1 cellular context compared by ENCODE assay signal in the genomic region with DNA sequence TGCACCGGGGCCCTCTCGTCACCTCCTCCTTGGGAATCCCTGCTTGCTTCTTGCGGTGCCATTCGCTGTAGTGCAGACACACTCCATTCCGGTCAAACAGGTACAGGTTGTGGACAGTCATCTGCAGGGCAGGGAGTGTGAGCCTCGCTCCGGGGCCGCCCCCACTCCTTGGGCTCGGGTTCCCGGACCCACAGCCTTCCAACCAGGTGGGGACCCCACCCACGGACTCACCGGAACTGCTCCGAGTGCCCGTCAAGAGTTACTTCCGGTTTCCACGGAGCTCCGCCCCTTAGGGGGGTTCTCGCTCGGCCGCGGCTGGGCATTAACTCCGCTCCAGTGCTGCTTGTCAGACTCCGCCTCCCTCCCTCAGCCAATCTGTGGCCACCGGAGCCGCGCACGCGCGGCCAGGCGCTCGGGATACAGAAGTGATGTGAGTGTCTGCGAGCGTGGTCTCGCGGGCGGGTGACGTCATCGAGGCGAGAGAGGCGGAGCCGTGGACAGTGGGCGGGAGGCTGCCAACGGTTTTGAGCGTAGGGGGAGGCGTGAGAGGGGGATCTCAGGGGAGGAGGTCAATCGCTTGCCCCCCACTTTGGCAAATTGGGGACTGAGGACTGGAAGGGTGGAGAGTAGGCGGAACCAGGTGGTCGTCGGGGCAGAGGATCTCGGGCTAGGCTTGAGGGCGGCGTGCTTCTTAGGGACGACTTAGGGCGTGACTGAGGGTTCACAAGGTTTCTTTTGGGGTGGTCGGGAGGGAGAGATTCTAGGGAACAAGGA.
TF ChIP-seq lines count a peak whose summit lies in the region.

A gene with protein sequence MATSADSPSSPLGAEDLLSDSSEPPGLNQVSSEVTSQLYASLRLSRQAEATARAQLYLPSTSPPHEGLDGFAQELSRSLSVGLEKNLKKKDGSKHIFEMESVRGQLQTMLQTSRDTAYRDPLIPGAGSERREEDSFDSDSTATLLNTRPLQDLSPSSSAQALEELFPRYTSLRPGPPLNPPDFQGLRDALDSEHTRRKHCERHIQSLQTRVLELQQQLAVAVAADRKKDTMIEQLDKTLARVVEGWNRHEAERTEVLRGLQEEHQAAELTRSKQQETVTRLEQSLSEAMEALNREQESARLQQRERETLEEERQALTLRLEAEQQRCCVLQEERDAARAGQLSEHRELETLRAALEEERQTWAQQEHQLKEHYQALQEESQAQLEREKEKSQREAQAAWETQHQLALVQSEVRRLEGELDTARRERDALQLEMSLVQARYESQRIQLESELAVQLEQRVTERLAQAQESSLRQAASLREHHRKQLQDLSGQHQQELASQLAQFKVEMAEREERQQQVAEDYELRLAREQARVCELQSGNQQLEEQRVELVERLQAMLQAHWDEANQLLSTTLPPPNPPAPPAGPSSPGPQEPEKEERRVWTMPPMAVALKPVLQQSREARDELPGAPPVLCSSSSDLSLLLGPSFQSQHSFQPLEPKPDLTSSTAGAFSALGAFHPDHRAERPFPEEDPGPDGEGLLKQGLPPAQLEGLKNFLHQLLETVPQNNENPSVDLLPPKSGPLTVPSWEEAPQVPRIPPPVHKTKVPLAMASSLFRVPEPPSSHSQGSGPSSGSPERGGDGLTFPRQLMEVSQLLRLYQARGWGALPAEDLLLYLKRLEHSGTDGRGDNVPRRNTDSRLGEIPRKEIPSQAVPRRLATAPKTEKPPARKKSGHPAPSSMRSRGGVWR (plus strand): TSS at position 498 of the 774 bp plus-strand sequence. CDS start 874 bp downstream, outside the sequence.
A gene with protein sequence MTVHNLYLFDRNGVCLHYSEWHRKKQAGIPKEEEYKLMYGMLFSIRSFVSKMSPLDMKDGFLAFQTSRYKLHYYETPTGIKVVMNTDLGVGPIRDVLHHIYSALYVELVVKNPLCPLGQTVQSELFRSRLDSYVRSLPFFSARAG (minus strand): TSS at position 238 of the 774 bp plus-strand sequence. CDS start 117 bp downstream, at position 121.

TF ChIP-seq in HepG2, 621 proteins besides CTCF, POLR2A, EP300 and RAD21 (continued from another document and continues in another):
- TF ChIP-seq RBFOX2 (IDR thresholded peaks at IDR 0.05; ENCODE audit: low read depth, low read length) (peak; percentile 78), KDM1A (CRISPR knock-in tag; IDR thresholded peaks at IDR 0.05) (no peak), MIER3 (CRISPR knock-in tag; IDR thresholded peaks at IDR 0.05; ENCODE audit: borderline replicate concordance) (0 out of 2 replicates have a peak, but pooled peaks have one; percentile 52), JUND (CRISPR knock-in tag; IDR thresholded peaks at IDR 0.05) (peak; percentile 37; the same call in 1 of the 2 replicates), ZBTB21 (CRISPR knock-in tag; IDR thresholded peaks at IDR 0.05) (0 out of 2 replicates have a peak, but pooled peaks have one; percentile 66), NFYC (CRISPR knock-in tag; IDR thresholded peaks at IDR 0.05) (peak; percentile 63), CHD4 (IDR thresholded peaks at IDR 0.05; ENCODE audit: borderline replicate concordance, low read length) (no peak), SMAD9 (CRISPR knock-in tag; IDR thresholded peaks at IDR 0.05) (no peak), MYC (CRISPR knock-in tag; IDR thresholded peaks at IDR 0.05; ENCODE audit: borderline replicate concordance) (0 out of 2 replicates have a peak, but pooled peaks have one; percentile 27), SKI (IDR thresholded peaks at IDR 0.05; ENCODE audit: partially characterized antibody) (peak; percentile 41), GATAD2A (CRISPR knock-in tag; IDR thresholded peaks at IDR 0.05) (peak; percentile 46; the same call in 1 of the 2 replicates), POLR2G (IDR thresholded peaks at IDR 0.05; ENCODE audit: low read depth, low read length) (peak; percentile 88), ETV5 (CRISPR knock-in tag; IDR thresholded peaks at IDR 0.05; ENCODE audit: borderline replicate concordance) (peak; percentile 61; the same call in 1 of the 2 replicates), BORCS8-MEF2B (CRISPR knock-in tag; IDR thresholded peaks at IDR 0.05) (0 out of 2 replicates have a peak, but pooled peaks have one; percentile 48), FOXA1 (IDR thresholded peaks at IDR 0.05) (no peak), FOXA1 (CRISPR knock-in tag; IDR thresholded peaks at IDR 0.05) (no peak), CEBPG (CRISPR knock-in tag; IDR thresholded peaks at IDR 0.05) (peak; percentile 43), CHD2 (IDR thresholded peaks at IDR 0.05; ENCODE audit: low read depth, low read length) (peak; percentile 89), ZSCAN21 (CRISPR knock-in tag; IDR thresholded peaks at IDR 0.05; ENCODE audit: borderline replicate concordance) (0 out of 2 replicates have a peak, but pooled peaks have one; percentile 34), EZH2 (conservative IDR thresholded peaks at IDR 0.05; ENCODE audit: low read depth, low read length) (no peak), TCF12 (IDR thresholded peaks at IDR 0.05) (no peak), TCF12 (CRISPR knock-in tag; IDR thresholded peaks at IDR 0.05) (no peak), ZFX (CRISPR knock-in tag; IDR thresholded peaks at IDR 0.05; ENCODE audit: low read depth) (peak; percentile 74), SP4 (CRISPR knock-in tag; IDR thresholded peaks at IDR 0.05) (peak; percentile 84), ZNF549 (CRISPR knock-in tag; IDR thresholded peaks at IDR 0.05) (no peak), ZNF10 (CRISPR knock-in tag; IDR thresholded peaks at IDR 0.05; ENCODE audit: borderline replicate concordance, low read depth) (no peak), ERF (CRISPR knock-in tag; IDR thresholded peaks at IDR 0.05) (peak; percentile 84), ZNF605 (CRISPR knock-in tag; IDR thresholded peaks at IDR 0.05) (peak; percentile 39; the same call in 1 of the 2 replicates), ZNF839 (CRISPR knock-in tag; IDR thresholded peaks at IDR 0.05; ENCODE audit: borderline replicate concordance) (0 out of 2 replicates have a peak, but pooled peaks have one; percentile 28)
- TF ChIP-seq, protein P1, sequence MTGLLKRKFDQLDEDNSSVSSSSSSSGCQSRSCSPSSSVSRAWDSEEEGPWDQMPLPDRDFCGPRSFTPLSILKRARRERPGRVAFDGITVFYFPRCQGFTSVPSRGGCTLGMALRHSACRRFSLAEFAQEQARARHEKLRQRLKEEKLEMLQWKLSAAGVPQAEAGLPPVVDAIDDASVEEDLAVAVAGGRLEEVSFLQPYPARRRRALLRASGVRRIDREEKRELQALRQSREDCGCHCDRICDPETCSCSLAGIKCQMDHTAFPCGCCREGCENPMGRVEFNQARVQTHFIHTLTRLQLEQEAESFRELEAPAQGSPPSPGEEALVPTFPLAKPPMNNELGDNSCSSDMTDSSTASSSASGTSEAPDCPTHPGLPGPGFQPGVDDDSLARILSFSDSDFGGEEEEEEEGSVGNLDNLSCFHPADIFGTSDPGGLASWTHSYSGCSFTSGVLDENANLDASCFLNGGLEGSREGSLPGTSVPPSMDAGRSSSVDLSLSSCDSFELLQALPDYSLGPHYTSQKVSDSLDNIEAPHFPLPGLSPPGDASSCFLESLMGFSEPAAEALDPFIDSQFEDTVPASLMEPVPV (CRISPR knock-in tag; IDR thresholded peaks at IDR 0.05), result peak; percentile 65; the same call in 1 of the 2 replicates
- TF ChIP-seq, protein P2, sequence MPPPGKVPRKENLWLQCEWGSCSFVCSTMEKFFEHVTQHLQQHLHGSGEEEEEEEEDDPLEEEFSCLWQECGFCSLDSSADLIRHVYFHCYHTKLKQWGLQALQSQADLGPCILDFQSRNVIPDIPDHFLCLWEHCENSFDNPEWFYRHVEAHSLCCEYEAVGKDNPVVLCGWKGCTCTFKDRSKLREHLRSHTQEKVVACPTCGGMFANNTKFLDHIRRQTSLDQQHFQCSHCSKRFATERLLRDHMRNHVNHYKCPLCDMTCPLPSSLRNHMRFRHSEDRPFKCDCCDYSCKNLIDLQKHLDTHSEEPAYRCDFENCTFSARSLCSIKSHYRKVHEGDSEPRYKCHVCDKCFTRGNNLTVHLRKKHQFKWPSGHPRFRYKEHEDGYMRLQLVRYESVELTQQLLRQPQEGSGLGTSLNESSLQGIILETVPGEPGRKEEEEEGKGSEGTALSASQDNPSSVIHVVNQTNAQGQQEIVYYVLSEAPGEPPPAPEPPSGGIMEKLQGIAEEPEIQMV (CRISPR knock-in tag; IDR thresholded peaks at IDR 0.05; ENCODE audit: low read depth), result no peak
- TF ChIP-seq, protein P3, sequence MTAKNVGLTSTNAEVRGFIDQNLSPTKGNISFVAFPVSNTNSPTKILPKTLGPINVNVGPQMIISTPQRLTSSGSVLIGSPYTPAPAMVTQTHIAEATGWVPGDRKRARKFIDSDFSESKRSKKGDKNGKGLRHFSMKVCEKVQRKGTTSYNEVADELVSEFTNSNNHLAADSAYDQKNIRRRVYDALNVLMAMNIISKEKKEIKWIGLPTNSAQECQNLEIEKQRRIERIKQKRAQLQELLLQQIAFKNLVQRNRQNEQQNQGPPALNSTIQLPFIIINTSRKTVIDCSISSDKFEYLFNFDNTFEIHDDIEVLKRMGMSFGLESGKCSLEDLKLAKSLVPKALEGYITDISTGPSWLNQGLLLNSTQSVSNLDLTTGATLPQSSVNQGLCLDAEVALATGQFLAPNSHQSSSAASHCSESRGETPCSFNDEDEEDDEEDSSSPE (CRISPR knock-in tag; IDR thresholded peaks at IDR 0.05), result peak; percentile 50
- TF ChIP-seq, protein P4, sequence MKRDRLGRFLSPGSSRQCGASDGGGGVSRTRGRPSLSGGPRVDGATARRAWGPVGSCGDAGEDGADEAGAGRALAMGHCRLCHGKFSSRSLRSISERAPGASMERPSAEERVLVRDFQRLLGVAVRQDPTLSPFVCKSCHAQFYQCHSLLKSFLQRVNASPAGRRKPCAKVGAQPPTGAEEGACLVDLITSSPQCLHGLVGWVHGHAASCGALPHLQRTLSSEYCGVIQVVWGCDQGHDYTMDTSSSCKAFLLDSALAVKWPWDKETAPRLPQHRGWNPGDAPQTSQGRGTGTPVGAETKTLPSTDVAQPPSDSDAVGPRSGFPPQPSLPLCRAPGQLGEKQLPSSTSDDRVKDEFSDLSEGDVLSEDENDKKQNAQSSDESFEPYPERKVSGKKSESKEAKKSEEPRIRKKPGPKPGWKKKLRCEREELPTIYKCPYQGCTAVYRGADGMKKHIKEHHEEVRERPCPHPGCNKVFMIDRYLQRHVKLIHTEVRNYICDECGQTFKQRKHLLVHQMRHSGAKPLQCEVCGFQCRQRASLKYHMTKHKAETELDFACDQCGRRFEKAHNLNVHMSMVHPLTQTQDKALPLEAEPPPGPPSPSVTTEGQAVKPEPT (CRISPR knock-in tag; IDR thresholded peaks at IDR 0.05; ENCODE audit: low read depth), result peak; percentile 74; the same call in 1 of the 2 replicates
- TF ChIP-seq, protein P5, sequence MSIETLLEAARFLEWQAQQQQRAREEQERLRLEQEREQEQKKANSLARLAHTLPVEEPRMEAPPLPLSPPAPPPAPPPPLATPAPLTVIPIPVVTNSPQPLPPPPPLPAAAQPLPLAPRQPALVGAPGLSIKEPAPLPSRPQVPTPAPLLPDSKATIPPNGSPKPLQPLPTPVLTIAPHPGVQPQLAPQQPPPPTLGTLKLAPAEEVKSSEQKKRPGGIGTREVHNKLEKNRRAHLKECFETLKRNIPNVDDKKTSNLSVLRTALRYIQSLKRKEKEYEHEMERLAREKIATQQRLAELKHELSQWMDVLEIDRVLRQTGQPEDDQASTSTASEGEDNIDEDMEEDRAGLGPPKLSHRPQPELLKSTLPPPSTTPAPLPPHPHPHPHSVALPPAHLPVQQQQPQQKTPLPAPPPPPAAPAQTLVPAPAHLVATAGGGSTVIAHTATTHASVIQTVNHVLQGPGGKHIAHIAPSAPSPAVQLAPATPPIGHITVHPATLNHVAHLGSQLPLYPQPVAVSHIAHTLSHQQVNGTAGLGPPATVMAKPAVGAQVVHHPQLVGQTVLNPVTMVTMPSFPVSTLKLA (IDR thresholded peaks at IDR 0.05), result peak; percentile 40; the same call in 1 of the 2 replicates
- TF ChIP-seq, protein P6, sequence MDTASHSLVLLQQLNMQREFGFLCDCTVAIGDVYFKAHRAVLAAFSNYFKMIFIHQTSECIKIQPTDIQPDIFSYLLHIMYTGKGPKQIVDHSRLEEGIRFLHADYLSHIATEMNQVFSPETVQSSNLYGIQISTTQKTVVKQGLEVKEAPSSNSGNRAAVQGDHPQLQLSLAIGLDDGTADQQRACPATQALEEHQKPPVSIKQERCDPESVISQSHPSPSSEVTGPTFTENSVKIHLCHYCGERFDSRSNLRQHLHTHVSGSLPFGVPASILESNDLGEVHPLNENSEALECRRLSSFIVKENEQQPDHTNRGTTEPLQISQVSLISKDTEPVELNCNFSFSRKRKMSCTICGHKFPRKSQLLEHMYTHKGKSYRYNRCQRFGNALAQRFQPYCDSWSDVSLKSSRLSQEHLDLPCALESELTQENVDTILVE (CRISPR knock-in tag; IDR thresholded peaks at IDR 0.05), result peak; percentile 31; the same call in 1 of the 2 replicates
- TF ChIP-seq, protein P7, sequence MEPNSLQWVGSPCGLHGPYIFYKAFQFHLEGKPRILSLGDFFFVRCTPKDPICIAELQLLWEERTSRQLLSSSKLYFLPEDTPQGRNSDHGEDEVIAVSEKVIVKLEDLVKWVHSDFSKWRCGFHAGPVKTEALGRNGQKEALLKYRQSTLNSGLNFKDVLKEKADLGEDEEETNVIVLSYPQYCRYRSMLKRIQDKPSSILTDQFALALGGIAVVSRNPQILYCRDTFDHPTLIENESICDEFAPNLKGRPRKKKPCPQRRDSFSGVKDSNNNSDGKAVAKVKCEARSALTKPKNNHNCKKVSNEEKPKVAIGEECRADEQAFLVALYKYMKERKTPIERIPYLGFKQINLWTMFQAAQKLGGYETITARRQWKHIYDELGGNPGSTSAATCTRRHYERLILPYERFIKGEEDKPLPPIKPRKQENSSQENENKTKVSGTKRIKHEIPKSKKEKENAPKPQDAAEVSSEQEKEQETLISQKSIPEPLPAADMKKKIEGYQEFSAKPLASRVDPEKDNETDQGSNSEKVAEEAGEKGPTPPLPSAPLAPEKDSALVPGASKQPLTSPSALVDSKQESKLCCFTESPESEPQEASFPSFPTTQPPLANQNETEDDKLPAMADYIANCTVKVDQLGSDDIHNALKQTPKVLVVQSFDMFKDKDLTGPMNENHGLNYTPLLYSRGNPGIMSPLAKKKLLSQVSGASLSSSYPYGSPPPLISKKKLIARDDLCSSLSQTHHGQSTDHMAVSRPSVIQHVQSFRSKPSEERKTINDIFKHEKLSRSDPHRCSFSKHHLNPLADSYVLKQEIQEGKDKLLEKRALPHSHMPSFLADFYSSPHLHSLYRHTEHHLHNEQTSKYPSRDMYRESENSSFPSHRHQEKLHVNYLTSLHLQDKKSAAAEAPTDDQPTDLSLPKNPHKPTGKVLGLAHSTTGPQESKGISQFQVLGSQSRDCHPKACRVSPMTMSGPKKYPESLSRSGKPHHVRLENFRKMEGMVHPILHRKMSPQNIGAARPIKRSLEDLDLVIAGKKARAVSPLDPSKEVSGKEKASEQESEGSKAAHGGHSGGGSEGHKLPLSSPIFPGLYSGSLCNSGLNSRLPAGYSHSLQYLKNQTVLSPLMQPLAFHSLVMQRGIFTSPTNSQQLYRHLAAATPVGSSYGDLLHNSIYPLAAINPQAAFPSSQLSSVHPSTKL (CRISPR knock-in tag; IDR thresholded peaks at IDR 0.05), result peak; percentile 26; the same call in 1 of the 2 replicates
- TF ChIP-seq, protein P8, sequence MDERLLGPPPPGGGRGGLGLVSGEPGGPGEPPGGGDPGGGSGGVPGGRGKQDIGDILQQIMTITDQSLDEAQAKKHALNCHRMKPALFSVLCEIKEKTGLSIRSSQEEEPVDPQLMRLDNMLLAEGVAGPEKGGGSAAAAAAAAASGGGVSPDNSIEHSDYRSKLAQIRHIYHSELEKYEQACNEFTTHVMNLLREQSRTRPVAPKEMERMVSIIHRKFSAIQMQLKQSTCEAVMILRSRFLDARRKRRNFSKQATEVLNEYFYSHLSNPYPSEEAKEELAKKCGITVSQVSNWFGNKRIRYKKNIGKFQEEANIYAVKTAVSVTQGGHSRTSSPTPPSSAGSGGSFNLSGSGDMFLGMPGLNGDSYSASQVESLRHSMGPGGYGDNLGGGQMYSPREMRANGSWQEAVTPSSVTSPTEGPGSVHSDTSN (CRISPR knock-in tag; IDR thresholded peaks at IDR 0.05), result peak; percentile 53
